1 cellular context compared by ENCODE assay signal in genomic region chr9:14733130-14733529, GRCh38.
TF ChIP-seq lines count a peak whose summit lies in the region.

No MANE protein-coding gene starts in this region.

TF ChIP-seq in GM23338, 12 proteins besides CTCF, POLR2A, EP300 and RAD21 (continued from another document):
- TF ChIP-seq ETS1 (IDR thresholded peaks at IDR 0.05), result no peak
- TF ChIP-seq EZH2phosphoT487 (IDR thresholded peaks at IDR 0.05; ENCODE audit: unreplicated experiment), result no peak
